ENCODE assay signal across 1 cellular context in the genomic region with DNA sequence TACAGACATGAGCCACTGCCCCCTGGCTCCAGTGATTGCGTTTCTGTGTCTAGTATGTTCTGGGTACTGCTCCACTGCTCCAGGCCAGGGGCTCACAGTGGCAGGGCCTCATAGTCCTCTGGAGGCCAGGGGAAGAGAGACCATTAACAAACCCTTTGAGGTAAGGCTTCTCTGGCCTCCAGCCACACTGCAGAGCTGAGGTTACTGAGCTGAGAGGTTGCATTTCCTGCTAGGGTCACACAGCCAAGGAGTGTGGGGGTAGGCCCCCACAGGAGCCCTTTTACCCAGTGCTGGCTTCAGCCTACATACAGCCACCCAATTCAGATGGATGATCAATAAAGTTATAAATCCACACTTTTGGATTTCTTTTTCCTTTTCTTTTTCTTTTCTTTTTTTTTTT.
TF ChIP-seq lines count a peak whose summit lies in the region.

No MANE protein-coding gene starts in this region.

TF ChIP-seq in HepG2, 621 proteins besides CTCF, POLR2A, EP300 and RAD21:
- TF ChIP-seq, protein P1, sequence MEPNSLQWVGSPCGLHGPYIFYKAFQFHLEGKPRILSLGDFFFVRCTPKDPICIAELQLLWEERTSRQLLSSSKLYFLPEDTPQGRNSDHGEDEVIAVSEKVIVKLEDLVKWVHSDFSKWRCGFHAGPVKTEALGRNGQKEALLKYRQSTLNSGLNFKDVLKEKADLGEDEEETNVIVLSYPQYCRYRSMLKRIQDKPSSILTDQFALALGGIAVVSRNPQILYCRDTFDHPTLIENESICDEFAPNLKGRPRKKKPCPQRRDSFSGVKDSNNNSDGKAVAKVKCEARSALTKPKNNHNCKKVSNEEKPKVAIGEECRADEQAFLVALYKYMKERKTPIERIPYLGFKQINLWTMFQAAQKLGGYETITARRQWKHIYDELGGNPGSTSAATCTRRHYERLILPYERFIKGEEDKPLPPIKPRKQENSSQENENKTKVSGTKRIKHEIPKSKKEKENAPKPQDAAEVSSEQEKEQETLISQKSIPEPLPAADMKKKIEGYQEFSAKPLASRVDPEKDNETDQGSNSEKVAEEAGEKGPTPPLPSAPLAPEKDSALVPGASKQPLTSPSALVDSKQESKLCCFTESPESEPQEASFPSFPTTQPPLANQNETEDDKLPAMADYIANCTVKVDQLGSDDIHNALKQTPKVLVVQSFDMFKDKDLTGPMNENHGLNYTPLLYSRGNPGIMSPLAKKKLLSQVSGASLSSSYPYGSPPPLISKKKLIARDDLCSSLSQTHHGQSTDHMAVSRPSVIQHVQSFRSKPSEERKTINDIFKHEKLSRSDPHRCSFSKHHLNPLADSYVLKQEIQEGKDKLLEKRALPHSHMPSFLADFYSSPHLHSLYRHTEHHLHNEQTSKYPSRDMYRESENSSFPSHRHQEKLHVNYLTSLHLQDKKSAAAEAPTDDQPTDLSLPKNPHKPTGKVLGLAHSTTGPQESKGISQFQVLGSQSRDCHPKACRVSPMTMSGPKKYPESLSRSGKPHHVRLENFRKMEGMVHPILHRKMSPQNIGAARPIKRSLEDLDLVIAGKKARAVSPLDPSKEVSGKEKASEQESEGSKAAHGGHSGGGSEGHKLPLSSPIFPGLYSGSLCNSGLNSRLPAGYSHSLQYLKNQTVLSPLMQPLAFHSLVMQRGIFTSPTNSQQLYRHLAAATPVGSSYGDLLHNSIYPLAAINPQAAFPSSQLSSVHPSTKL (CRISPR knock-in tag; IDR thresholded peaks at IDR 0.05): no peak
- TF ChIP-seq ZNF768 (CRISPR knock-in tag; IDR thresholded peaks at IDR 0.05): peak; percentile 92
